In the genomic region with DNA sequence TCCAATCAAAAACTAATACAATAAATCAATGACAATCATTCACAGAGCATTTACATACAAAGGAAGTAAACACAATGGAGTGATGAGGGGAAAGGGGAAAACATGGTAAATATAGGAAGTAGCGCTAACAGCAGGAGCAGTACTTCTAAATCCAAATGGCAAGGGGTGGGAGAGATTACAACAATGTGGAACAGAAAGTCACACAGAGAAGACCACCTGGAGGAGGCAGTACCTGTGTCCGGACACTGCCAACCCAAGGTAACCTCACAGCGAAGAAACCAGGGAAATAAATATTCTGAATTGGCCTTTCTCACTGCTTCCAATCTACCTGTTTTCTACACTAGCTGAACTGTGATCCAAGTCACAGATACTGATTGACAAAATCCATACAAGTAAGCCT, we compare ENCODE assay signal across 1 cellular context.
TF ChIP-seq lines count a peak whose summit lies in the region.

No MANE protein-coding gene starts in this region.

TF ChIP-seq in GM23338, 12 proteins besides CTCF, POLR2A, EP300 and RAD21 (continued from another document):
- TF ChIP-seq, protein P1, sequence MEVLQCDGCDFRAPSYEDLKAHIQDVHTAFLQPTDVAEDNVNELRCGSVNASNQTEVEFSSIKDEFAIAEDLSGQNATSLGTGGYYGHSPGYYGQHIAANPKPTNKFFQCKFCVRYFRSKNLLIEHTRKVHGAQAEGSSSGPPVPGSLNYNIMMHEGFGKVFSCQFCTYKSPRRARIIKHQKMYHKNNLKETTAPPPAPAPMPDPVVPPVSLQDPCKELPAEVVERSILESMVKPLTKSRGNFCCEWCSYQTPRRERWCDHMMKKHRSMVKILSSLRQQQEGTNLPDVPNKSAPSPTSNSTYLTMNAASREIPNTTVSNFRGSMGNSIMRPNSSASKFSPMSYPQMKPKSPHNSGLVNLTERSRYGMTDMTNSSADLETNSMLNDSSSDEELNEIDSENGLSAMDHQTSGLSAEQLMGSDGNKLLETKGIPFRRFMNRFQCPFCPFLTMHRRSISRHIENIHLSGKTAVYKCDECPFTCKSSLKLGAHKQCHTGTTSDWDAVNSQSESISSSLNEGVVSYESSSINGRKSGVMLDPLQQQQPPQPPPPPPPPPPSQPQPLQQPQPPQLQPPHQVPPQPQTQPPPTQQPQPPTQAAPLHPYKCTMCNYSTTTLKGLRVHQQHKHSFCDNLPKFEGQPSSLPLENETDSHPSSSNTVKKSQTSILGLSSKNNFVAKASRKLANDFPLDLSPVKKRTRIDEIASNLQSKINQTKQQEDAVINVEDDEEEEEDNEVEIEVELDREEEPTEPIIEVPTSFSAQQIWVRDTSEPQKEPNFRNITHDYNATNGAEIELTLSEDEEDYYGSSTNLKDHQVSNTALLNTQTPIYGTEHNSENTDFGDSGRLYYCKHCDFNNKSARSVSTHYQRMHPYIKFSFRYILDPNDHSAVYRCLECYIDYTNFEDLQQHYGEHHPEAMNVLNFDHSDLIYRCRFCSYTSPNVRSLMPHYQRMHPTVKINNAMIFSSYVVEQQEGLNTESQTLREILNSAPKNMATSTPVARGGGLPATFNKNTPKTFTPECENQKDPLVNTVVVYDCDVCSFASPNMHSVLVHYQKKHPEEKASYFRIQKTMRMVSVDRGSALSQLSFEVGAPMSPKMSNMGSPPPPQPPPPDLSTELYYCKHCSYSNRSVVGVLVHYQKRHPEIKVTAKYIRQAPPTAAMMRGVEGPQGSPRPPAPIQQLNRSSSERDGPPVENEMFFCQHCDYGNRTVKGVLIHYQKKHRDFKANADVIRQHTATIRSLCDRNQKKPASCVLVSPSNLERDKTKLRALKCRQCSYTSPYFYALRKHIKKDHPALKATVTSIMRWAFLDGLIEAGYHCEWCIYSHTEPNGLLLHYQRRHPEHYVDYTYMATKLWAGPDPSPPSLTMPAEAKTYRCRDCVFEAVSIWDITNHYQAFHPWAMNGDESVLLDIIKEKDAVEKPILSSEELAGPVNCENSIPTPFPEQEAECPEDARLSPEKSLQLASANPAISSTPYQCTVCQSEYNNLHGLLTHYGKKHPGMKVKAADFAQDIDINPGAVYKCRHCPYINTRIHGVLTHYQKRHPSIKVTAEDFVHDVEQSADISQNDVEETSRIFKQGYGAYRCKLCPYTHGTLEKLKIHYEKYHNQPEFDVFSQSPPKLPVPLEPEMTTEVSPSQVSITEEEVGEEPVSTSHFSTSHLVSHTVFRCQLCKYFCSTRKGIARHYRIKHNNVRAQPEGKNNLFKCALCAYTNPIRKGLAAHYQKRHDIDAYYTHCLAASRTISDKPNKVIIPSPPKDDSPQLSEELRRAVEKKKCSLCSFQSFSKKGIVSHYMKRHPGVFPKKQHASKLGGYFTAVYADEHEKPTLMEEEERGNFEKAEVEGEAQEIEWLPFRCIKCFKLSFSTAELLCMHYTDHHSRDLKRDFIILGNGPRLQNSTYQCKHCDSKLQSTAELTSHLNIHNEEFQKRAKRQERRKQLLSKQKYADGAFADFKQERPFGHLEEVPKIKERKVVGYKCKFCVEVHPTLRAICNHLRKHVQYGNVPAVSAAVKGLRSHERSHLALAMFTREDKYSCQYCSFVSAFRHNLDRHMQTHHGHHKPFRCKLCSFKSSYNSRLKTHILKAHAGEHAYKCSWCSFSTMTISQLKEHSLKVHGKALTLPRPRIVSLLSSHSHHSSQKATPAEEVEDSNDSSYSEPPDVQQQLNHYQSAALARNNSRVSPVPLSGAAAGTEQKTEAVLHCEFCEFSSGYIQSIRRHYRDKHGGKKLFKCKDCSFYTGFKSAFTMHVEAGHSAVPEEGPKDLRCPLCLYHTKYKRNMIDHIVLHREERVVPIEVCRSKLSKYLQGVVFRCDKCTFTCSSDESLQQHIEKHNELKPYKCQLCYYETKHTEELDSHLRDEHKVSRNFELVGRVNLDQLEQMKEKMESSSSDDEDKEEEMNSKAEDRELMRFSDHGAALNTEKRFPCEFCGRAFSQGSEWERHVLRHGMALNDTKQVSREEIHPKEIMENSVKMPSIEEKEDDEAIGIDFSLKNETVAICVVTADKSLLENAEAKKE (CRISPR knock-in tag; IDR thresholded peaks at IDR 0.05), result no peak
- TF ChIP-seq EZH2 (IDR thresholded peaks at IDR 0.05; ENCODE audit: low read depth, unreplicated experiment), result no peak
- no peak for TF ChIP-seq ETS1 (IDR thresholded peaks at IDR 0.05)
- no peak for TF ChIP-seq POLR2AphosphoS5 (IDR thresholded peaks at IDR 0.05; ENCODE audit: low read depth)
- TF ChIP-seq REST (IDR thresholded peaks at IDR 0.05; ENCODE audit: unreplicated experiment), result no peak
